ENCODE assay signal across 21 cellular contexts in genomic region chr12:16585781-16586180, GRCh38. TPM values are rescaled to one million over a fixed set of nuclear protein-coding genes. Genes with fewer than 3 reads are reported as not detected.
"Had no signal": no experiment of that assay in that cellular context is flagged by ENCODE, and none has a peak within 500 bp of the region (broad histone marks: within the 10 kb centered on the region; RNA-seq: fewer than 3 reads in every experiment).

No MANE protein-coding gene starts in this region.

- ATAC-seq: activated CD8-positive, alpha-beta T cell treated with anti-CD3 and anti-CD28 coated beads, Interleukin-2, amount 10 ng/mL, durations not matched to agents 7 days and 5 days; naive thymus-derived CD4-positive, alpha-beta T cell had no signal

- H3K9me3 Mint-ChIP-seq: activated CD4-positive, alpha-beta T cell treated with anti-CD3 and anti-CD28 coated beads, Interleukin-2, amount 10 ng/mL, durations not matched to agents 24 days and 14 days had no signal

- H3K36me3 Mint-ChIP-seq: naive thymus-derived CD4-positive, alpha-beta T cell had no signal

- H3K36me3 ChIP-seq: adrenal gland, ovary, suprapubic skin, upper lobe of left lung had no signal

- H3K27ac ChIP-seq: ovary had no signal

- H3K27me3 ChIP-seq: adrenal gland, ovary, suprapubic skin, upper lobe of left lung had no signal

- H3K4me3 ChIP-seq: adrenal gland, ovary, suprapubic skin, upper lobe of left lung had no signal

- DNase-seq: activated CD4-positive, alpha-beta T cell treated with anti-CD3 and anti-CD28 coated beads, Interleukin-2, amount 10 ng/mL, durations not matched to agents 24 days and 14 days; activated CD8-positive, alpha-beta T cell treated with anti-CD3 and anti-CD28 coated beads, Interleukin-2, amount 10 ng/mL, durations not matched to agents 7 days and 5 days; activated effector memory CD4-positive, alpha-beta T cell treated with Interleukin-2 at 50 U/mL for 16 hours; activated naive CD4-positive, alpha-beta T cell treated with anti-CD3 and anti-CD28 coated beads, Interleukin-2, amount 50 U/mL, for 16 hours; activated T-cell treated with anti-CD3 and anti-CD28 coated beads, Interleukin-2, amount 50 U/mL, for 48 hours; foreskin melanocyte; head of caudate nucleus; naive thymus-derived CD4-positive, alpha-beta T cell; ovary; stimulated activated CD4-positive, alpha-beta T cell treated with anti-CD3 and anti-CD28 coated beads, Interleukin-12 subunit alpha, Interleukin-12 subunit beta, amount 100 ng/mL, for 4 hours; stimulated activated CD4-positive, alpha-beta T cell treated with anti-CD3 and anti-CD28 coated beads, Interleukin-1b, Interleukin-23, amount 100 ng/mL, for 48 hours; stimulated activated naive CD4-positive, alpha-beta T cell treated with Interleukin-2 at 50 U/mL for 16 hours; T1000; upper lobe of left lung had no signal

- H3K9me3 ChIP-seq: adrenal gland, ovary, suprapubic skin, upper lobe of left lung had no signal

- H3K4me1 ChIP-seq: adrenal gland, suprapubic skin had no signal

- H3K27ac Mint-ChIP-seq: activated CD4-positive, alpha-beta T cell treated with anti-CD3 and anti-CD28 coated beads, Interleukin-2, amount 10 ng/mL, durations not matched to agents 24 days and 14 days; activated CD8-positive, alpha-beta T cell treated with anti-CD3 and anti-CD28 coated beads, Interleukin-2, amount 10 ng/mL, durations not matched to agents 7 days and 5 days; naive thymus-derived CD4-positive, alpha-beta T cell had no signal

RNA-seq across cellular contexts. Expression of gene LMO3, which starts 20.2 kb away (rescaled TPM):
- total RNA-seq: activated CD4-positive, alpha-beta T cell treated with anti-CD3 and anti-CD28 coated beads, Interleukin-2, amount 10 ng/mL, durations not matched to agents 24 days and 14 days; activated CD8-positive, alpha-beta T cell treated with anti-CD3 and anti-CD28 coated beads, Interleukin-2, amount 10 ng/mL, durations not matched to agents 7 days and 5 days; epithelial cell of proximal tubule; kidney epithelial cell; mononuclear cell; naive thymus-derived CD4-positive, alpha-beta T cell; pulmonary artery endothelial cell; T-helper 1 cell treated with Interleukin-12 subunit alpha and Interleukin-12 subunit beta and Interleukin-4 antibody, amounts not matched to agents 30 ng/mL and 1 ng/mL, for 36 hours had no signal
